ENCODE assay signal across 27 cellular contexts in genomic region chr3:89619263-89619662, GRCh38.
DNase-seq lines count a peak whose midpoint lies in the region; TF ChIP-seq lines count a peak whose summit lies in the region.
"Had no signal": no experiment of that assay in that cellular context is flagged by ENCODE, and none has a peak within 500 bp of the region (broad histone marks: within the 10 kb centered on the region; RNA-seq: fewer than 3 reads in every experiment).

No MANE protein-coding gene starts in this region.

- H3K4me3 ChIP-seq in neural cell (ENCODE audit: low read length): no peak overlapping the region
- H3K4me3 ChIP-seq: A549; BLaER1; BLaER1 treated with 17β-estradiol and CSF1 and Interleukin-3, amounts not matched to agents 10 nM and 100 nM had no signal

- H3K9ac ChIP-seq in neural cell (ENCODE audit: low read length): no peak overlapping the region
- H3K9ac ChIP-seq: BLaER1; BLaER1 treated with 17β-estradiol and CSF1 and Interleukin-3, amounts not matched to agents 10 nM and 100 nM had no signal

- H3K4me2 ChIP-seq in neural cell (ENCODE audit: low read length): no peak overlapping the region
- H3K4me2 ChIP-seq: A549; BLaER1; BLaER1 treated with 17β-estradiol and CSF1 and Interleukin-3, amounts not matched to agents 10 nM and 100 nM had no signal

- no peaks in the 10 kb centered on the region for H3K36me3 ChIP-seq in neural cell (ENCODE audit: insufficient read depth, low read length)
- H3K36me3 ChIP-seq: BE2C; BLaER1; BLaER1 treated with 17β-estradiol and CSF1 and Interleukin-3, amounts not matched to agents 10 nM and 100 nM had no signal

- no peaks in the 10 kb centered on the region for H3F3A ChIP-seq in neural cell (ENCODE audit: insufficient read depth, low read length, poor library complexity, severe bottlenecking)

- no peaks in the 10 kb centered on the region for H4K20me1 ChIP-seq in neural cell (ENCODE audit: insufficient read depth)
- H4K20me1 ChIP-seq: BLaER1; BLaER1 treated with 17β-estradiol and CSF1 and Interleukin-3, amounts not matched to agents 10 nM and 100 nM had no signal

- peak overlapping the region; percentile 6 for H3K27ac ChIP-seq in neural cell (ENCODE audit: low read length)
- H3K27ac ChIP-seq: 22Rv1; A549; BLaER1; BLaER1 treated with 17β-estradiol and CSF1 and Interleukin-3, amounts not matched to agents 10 nM and 100 nM; C4-2B had no signal

- H3K9me2 ChIP-seq in neural cell (ENCODE audit: insufficient read depth, low read length): no peaks in the 10 kb centered on the region

- TF ChIP-seq CTCF in neural cell (IDR thresholded peaks at IDR 0.05; ENCODE audit: poor library complexity, severe bottlenecking): no peak

- DNase-seq in NAMALWA (ENCODE audit: low spot score): no peak
- DNase-seq: 8988T; ACHN; AML-193; BE2C; C1 segment of cervical spinal cord; Caco-2; Calu3; CD4-positive, alpha-beta memory T cell; CD4-positive, alpha-beta T cell; CD4-positive, CD25-positive, alpha-beta regulatory T cell; CD8-positive, alpha-beta memory T cell; CD8-positive, alpha-beta T cell; COR-L47; DMS 273 treated with DMSO at 0.1 percent for 48 hours; DMS153; DMS53; DMS79; DMS79 treated with DMSO at 0.1 percent for 48 hours; DND-41; EL had no signal

- peak; percentile 93 for TF ChIP-seq EP300 in neural cell (conservative IDR thresholded peaks at IDR 0.05; ENCODE audit: poor library complexity, severe bottlenecking)

- H3K79me2 ChIP-seq in neural cell (replicated peaks; ENCODE audit: insufficient read depth, low read length): no peaks in the 10 kb centered on the region

- H2AFZ ChIP-seq in neural cell (ENCODE audit: low read depth, low read length): no peak overlapping the region

- no peak for TF ChIP-seq RAD21 in neural cell (conservative IDR thresholded peaks at IDR 0.05)

- H3K9me3 ChIP-seq in neural cell (ENCODE audit: low read length): no peaks in the 10 kb centered on the region
- H3K9me3 ChIP-seq: A549; BE2C; BLaER1; BLaER1 treated with 17β-estradiol and CSF1 and Interleukin-3, amounts not matched to agents 10 nM and 100 nM; Caco-2 had no signal

- H3K27me3 ChIP-seq in neural cell (ENCODE audit: insufficient read depth, low read depth, low read length): no peaks in the 10 kb centered on the region
- H3K27me3 ChIP-seq: BE2C; BLaER1; BLaER1 treated with 17β-estradiol and CSF1 and Interleukin-3, amounts not matched to agents 10 nM and 100 nM had no signal

TF ChIP-seq in neural cell, 6 proteins besides CTCF, POLR2A, EP300 and RAD21:
- TF ChIP-seq POLR2AphosphoS5 (IDR thresholded peaks at IDR 0.05) (peak; percentile 41), REST (IDR thresholded peaks at IDR 0.05; ENCODE audit: borderline replicate concordance) (peak; percentile 30), EZH2 (IDR thresholded peaks at IDR 0.05; ENCODE audit: borderline replicate concordance, insufficient read depth, low read length, poor library complexity, severe bottlenecking) (no peak)
TF ChIP-seq in neural cell: peak in this region for 2.
